Comparison of ENCODE assay signal across 26 cellular contexts in the genomic region with DNA sequence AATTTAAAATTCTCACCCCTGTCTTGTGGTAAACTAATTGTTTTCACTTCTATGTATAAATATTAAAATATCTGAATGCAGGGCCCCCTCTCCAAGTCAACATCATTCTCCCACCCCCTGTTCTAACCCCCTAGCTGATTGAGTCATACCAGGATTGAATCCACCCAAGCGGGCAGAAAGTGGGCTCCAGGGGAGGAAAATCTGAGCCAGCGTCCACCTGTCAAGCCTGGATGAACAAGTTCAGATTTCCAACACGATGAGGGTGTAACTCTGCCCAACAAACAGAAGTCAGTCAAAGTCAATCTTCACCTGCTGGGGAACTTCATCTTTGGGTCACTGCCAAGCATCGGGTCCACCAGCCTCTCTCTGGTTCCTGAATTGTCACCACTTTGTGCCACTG.
"Had no signal": no experiment of that assay in that cellular context is flagged by ENCODE, and none has a peak within 500 bp of the region (broad histone marks: within the 10 kb centered on the region; RNA-seq: fewer than 3 reads in every experiment).

No MANE protein-coding gene starts in this region.

- FAIRE-seq: endometrium, frontal cortex, keratinocyte, small intestine had no signal

- H3K4me1 Mint-ChIP-seq: activated CD4-positive, alpha-beta T cell treated with anti-CD3 and anti-CD28 coated beads, Interleukin-2, amount 10 ng/mL, durations not matched to agents 24 days and 14 days; activated naive CD4-positive, alpha-beta T cell treated with anti-CD3 and anti-CD28 coated beads, Interleukin-2, amount 10 ng/mL, durations not matched to agents 7 days and 5 days; activated naive CD8-positive, alpha-beta T cell treated with anti-CD3 and anti-CD28 coated beads, Interleukin-2, amount 50 U/mL, for 24 hours had no signal

- H3K27me3 ChIP-seq: right lobe of liver, upper lobe of left lung had no signal

- ATAC-seq: activated naive CD8-positive, alpha-beta T cell treated with anti-CD3 and anti-CD28 coated beads, Interleukin-2, amount 50 U/mL, for 24 hours; left lobe of liver; psoas muscle; right lobe of liver had no signal

- H3K4me3 ChIP-seq: coronary artery, psoas muscle, right lobe of liver, thoracic aorta, upper lobe of left lung had no signal

- DNase-seq: activated CD4-positive, alpha-beta T cell treated with anti-CD3 and anti-CD28 coated beads, Interleukin-2, amount 10 ng/mL, durations not matched to agents 24 days and 14 days; activated CD4-positive, CD25-positive, alpha-beta regulatory T cell; activated CD8-positive, alpha-beta T cell treated with anti-CD3 and anti-CD28 coated beads for 36 hours; activated naive CD4-positive, alpha-beta T cell treated with anti-CD3 and anti-CD28 coated beads, Interleukin-2, amount 10 ng/mL, durations not matched to agents 7 days and 5 days; activated naive CD8-positive, alpha-beta T cell treated with anti-CD3 and anti-CD28 coated beads, Interleukin-2, amount 50 U/mL, for 24 hours; activated T-cell treated with anti-CD3 and anti-CD28 coated beads, Interleukin-2, amount 50 U/mL, for 24 hours; anterior cingulate cortex; central memory CD4-positive, alpha-beta T cell; erythroblast; head of caudate nucleus; midbrain; occipital lobe; psoas muscle; right lobe of liver; small intestine; stimulated activated CD4-positive, alpha-beta T cell treated with anti-CD3 and anti-CD28 coated beads, Interleukin-4, amount 100 ng/mL, for 24 hours; T1000; upper lobe of left lung had no signal

- H3K36me3 Mint-ChIP-seq: activated naive CD4-positive, alpha-beta T cell treated with anti-CD3 and anti-CD28 coated beads, Interleukin-2, amount 10 ng/mL, durations not matched to agents 7 days and 5 days; brain; stimulated activated effector memory CD8-positive, alpha-beta T cell treated with anti-CD3 and anti-CD28 coated beads, Interleukin-12 subunit alpha, Interleukin-12 subunit beta, amount 100 ng/mL, for 72 hours had no signal

- H3K27ac ChIP-seq: coronary artery, psoas muscle, right lobe of liver, thoracic aorta, upper lobe of left lung had no signal

- H3K4me3 Mint-ChIP-seq: activated CD4-positive, alpha-beta T cell treated with anti-CD3 and anti-CD28 coated beads, Interleukin-2, amount 10 ng/mL, durations not matched to agents 24 days and 14 days; activated CD8-positive, alpha-beta T cell treated with anti-CD3 and anti-CD28 coated beads for 36 hours; activated naive CD4-positive, alpha-beta T cell treated with anti-CD3 and anti-CD28 coated beads, Interleukin-2, amount 10 ng/mL, durations not matched to agents 7 days and 5 days; activated naive CD8-positive, alpha-beta T cell treated with anti-CD3 and anti-CD28 coated beads, Interleukin-2, amount 50 U/mL, for 24 hours; activated T-cell treated with anti-CD3 and anti-CD28 coated beads, Interleukin-2, amount 50 U/mL, for 24 hours; brain; stimulated activated effector memory CD8-positive, alpha-beta T cell treated with anti-CD3 and anti-CD28 coated beads, Interleukin-12 subunit alpha, Interleukin-12 subunit beta, amount 100 ng/mL, for 72 hours had no signal

- H3K9me3 Mint-ChIP-seq: activated CD4-positive, alpha-beta T cell treated with anti-CD3 and anti-CD28 coated beads, Interleukin-2, amount 10 ng/mL, durations not matched to agents 24 days and 14 days; activated CD8-positive, alpha-beta T cell treated with anti-CD3 and anti-CD28 coated beads for 36 hours; activated naive CD4-positive, alpha-beta T cell treated with anti-CD3 and anti-CD28 coated beads, Interleukin-2, amount 10 ng/mL, durations not matched to agents 7 days and 5 days; activated naive CD8-positive, alpha-beta T cell treated with anti-CD3 and anti-CD28 coated beads, Interleukin-2, amount 50 U/mL, for 24 hours; activated T-cell treated with anti-CD3 and anti-CD28 coated beads, Interleukin-2, amount 50 U/mL, for 24 hours; stimulated activated effector memory CD8-positive, alpha-beta T cell treated with anti-CD3 and anti-CD28 coated beads, Interleukin-12 subunit alpha, Interleukin-12 subunit beta, amount 100 ng/mL, for 72 hours had no signal

- H3K9me3 ChIP-seq: psoas muscle, right lobe of liver, thoracic aorta, upper lobe of left lung had no signal

- H3K4me1 ChIP-seq: psoas muscle, right lobe of liver, upper lobe of left lung had no signal

- H3K27ac Mint-ChIP-seq: activated CD4-positive, alpha-beta T cell treated with anti-CD3 and anti-CD28 coated beads, Interleukin-2, amount 10 ng/mL, durations not matched to agents 24 days and 14 days; activated CD8-positive, alpha-beta T cell treated with anti-CD3 and anti-CD28 coated beads for 36 hours; activated naive CD4-positive, alpha-beta T cell treated with anti-CD3 and anti-CD28 coated beads, Interleukin-2, amount 10 ng/mL, durations not matched to agents 7 days and 5 days; activated naive CD8-positive, alpha-beta T cell treated with anti-CD3 and anti-CD28 coated beads, Interleukin-2, amount 50 U/mL, for 24 hours; activated T-cell treated with anti-CD3 and anti-CD28 coated beads, Interleukin-2, amount 50 U/mL, for 24 hours; stimulated activated effector memory CD8-positive, alpha-beta T cell treated with anti-CD3 and anti-CD28 coated beads, Interleukin-12 subunit alpha, Interleukin-12 subunit beta, amount 100 ng/mL, for 72 hours had no signal

- H3K36me3 ChIP-seq: right lobe of liver, thoracic aorta, upper lobe of left lung had no signal
